18 cellular contexts compared by ENCODE assay signal in genomic region chr2:210537021-210537650, GRCh38. TPM values are rescaled to one million over a fixed set of nuclear protein-coding genes. Genes with fewer than 3 reads are reported as not detected.
A peak's percentile ranks its signal among the peaks of the same experiment; 100 is the strongest.
DNase-seq lines count a peak whose midpoint lies in the region; ATAC-seq, FAIRE-seq and TF ChIP-seq lines count a peak whose summit lies in the region.
"Had no signal": no experiment of that assay in that cellular context is flagged by ENCODE, and none has a peak within 500 bp of the region (broad histone marks: within the 10 kb centered on the region; RNA-seq: fewer than 3 reads in every experiment).

No MANE protein-coding gene starts in this region.

- ATAC-seq in GM18498 (IDR thresholded peaks at IDR 0.05; ENCODE audit: unreplicated experiment) (peak; percentile 46), GM19324 (IDR thresholded peaks at IDR 0.05; ENCODE audit: low FRiP score, unreplicated experiment) (peak; percentile 44), HG02588 (IDR thresholded peaks at IDR 0.05; ENCODE audit: unreplicated experiment) (peak; percentile 50), HG03159 (IDR thresholded peaks at IDR 0.05; ENCODE audit: unreplicated experiment) (peak; percentile 53), pancreas (no peak), HG03025 (IDR thresholded peaks at IDR 0.05; ENCODE audit: low FRiP score, unreplicated experiment) (no peak)
- ATAC-seq: A549 had no signal

- DNase-seq in germinal center (ENCODE audit: low spot score): no peak
- no peak for DNase-seq in pancreas
- no peak for DNase-seq in SKM-1 treated with dmso at 0.1 percent for 144 hours (lab: John Stamatoyannopoulos, UW; ENCODE audit: unreplicated experiment)
- DNase-seq: activated CD4-positive, CD25-positive, alpha-beta regulatory T cell treated with anti-CD3 and anti-CD28 coated beads, Interleukin-2, amount 50 U/mL, for 72 hours; DMS153; HFFc6; IMR-90; NCI-H2029 treated with DMSO at 0.1 percent for 48 hours; SIG-M5; stimulated activated CD4-positive, alpha-beta T cell treated with anti-CD3 and anti-CD28 coated beads, Interleukin-4, amount 100 ng/mL, for 24 hours had no signal

- H3K36me3 ChIP-seq in pancreas: no peaks in the 10 kb centered on the region
- H3K36me3 ChIP-seq: vagina had no signal

- 64 to 71% methylated on average over 2 of the region's 2 CpGs for WGBS in pancreas, 2 donors

- H3K27me3 ChIP-seq in pancreas: no peaks in the 10 kb centered on the region
- H3K27me3 ChIP-seq: vagina had no signal

- no peak overlapping the region for H3K4me3 ChIP-seq in pancreas
- H3K4me3 ChIP-seq: A549, vagina had no signal

- intact Hi-C loops in pancreas (cut with DNase I): no loop called here

- TF ChIP-seq CTCF in pancreas (IDR thresholded peaks at IDR 0.05): no peak

- FAIRE-seq in pancreas (lab: Jason Lieb, UNC): no peak
- FAIRE-seq: A549 had no signal

- H3K4me1 ChIP-seq in pancreas: peaks cover 2 to 26% (median 26%) of the 10 kb centered on the region in 3 donors
- H3K4me1 ChIP-seq: vagina had no signal

- no peaks in the 10 kb centered on the region for H3K9me3 ChIP-seq in pancreas
- H3K9me3 ChIP-seq: A549, vagina had no signal

- no peak overlapping the region for H3K27ac ChIP-seq in pancreas
- H3K27ac ChIP-seq: A549, C4-2B, vagina had no signal

RNA-seq across cellular contexts. Expression of gene CPS1, which starts 19.3 kb away (rescaled TPM):
- 1 to 10 TPM in 4 of 6 donors, under 1 TPM in 2; 0.23 to 2.0 (median 1.3) TPM for total RNA-seq in pancreas
- under 1 TPM; 0.42 to 0.92 TPM for polyA plus RNA-seq in pancreas

Comparison
In these comparisons a context has a peak if more than half of its experiments do, and no peak if none do; other contexts are left out.
1. ATAC-seq: peak in GM18498 (single experiment), GM19324 (single experiment), HG02588 (single experiment) and HG03159 (single experiment); none in pancreas (0 of 4) and HG03025 (single experiment).